Comparison of ENCODE assay signal across 1 cellular context in the genomic region with DNA sequence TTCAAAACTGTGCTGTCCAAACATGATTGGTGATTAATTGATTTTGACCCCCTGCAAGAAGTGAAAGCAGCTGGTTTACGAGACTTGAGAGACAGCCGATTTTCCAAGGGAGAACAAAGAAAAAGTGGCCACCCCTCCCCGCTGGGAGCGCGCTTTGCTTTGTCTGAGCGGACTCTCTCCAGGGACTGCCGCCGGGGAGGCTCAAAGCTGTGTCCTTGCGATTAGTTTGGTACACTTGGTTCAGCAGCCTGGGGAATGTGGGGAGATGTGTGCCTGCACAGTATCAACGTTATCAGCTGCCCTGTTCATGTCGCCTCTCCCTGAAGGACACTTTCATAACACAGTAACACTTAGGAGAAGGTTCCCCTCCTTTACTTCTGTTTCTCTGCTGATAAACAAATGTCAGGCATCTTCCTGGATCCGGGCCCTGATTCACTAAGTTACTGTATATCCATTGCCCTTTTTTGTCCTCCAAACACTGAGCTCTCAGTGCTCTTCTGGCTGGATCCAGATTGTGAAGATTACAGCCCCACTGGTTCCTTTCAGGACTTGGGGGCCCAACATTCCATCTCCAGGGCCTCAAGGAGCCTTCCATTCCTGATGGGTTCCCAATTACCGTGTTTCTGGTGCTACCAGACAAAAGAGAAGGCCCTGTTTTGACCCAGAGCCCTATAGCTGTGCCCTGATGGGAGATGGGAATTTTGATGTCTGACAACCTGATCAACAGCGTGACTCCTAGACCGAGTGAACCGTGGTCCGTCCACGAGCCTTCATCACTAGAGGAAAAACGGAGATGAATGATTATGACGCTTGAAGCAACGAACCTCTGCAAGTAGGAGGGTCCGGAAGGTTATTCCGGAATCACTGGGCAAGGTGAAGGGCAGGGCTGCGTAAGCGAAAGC.
TF ChIP-seq lines count a peak whose summit lies in the region.

No MANE protein-coding gene starts in this region.

TF ChIP-seq in HEK293, 187 proteins besides CTCF, POLR2A, EP300 and RAD21 (continued from another document):
- TF ChIP-seq ZNF366 (tag by site-specific recombination; conservative IDR thresholded peaks at IDR 0.05), result no peak
- TF ChIP-seq ZNF132 (tag by site-specific recombination; IDR thresholded peaks at IDR 0.05; ENCODE audit: borderline replicate concordance), result no peak
- TF ChIP-seq ZNF600 (tag by site-specific recombination; IDR thresholded peaks at IDR 0.05), result peak; percentile 50
- no peak for TF ChIP-seq ZNF311 (tag by site-specific recombination; IDR thresholded peaks at IDR 0.05; ENCODE audit: borderline replicate concordance)
- no peak for TF ChIP-seq SCRT2 (tag by site-specific recombination; IDR thresholded peaks at IDR 0.05)
- TF ChIP-seq ZNF394 (tag by site-specific recombination; IDR thresholded peaks at IDR 0.05; ENCODE audit: borderline replicate concordance), result no peak
- TF ChIP-seq ZNF140 (tag by site-specific recombination; IDR thresholded peaks at IDR 0.05), result no peak
- TF ChIP-seq HOXA7 (CRISPR knock-in tag; IDR thresholded peaks at IDR 0.05; ENCODE audit: borderline replicate concordance), result no peak
- no peak for TF ChIP-seq ZNF24 (tag by site-specific recombination; IDR thresholded peaks at IDR 0.05)
- no peak for TF ChIP-seq ZNF548 (tag by site-specific recombination; IDR thresholded peaks at IDR 0.05)
- peak; percentile 66; the same call in 1 of the 2 replicates for TF ChIP-seq ZNF423 (tag by site-specific recombination; IDR thresholded peaks at IDR 0.05)
- TF ChIP-seq KLF10 (tag by site-specific recombination; IDR thresholded peaks at IDR 0.05), result 0 out of 2 replicates have a peak, but pooled peaks have one; percentile 3
- TF ChIP-seq ZNF791 (tag by site-specific recombination; IDR thresholded peaks at IDR 0.05), result no peak
- TF ChIP-seq ZNF16 (tag by site-specific recombination; IDR thresholded peaks at IDR 0.05; ENCODE audit: low read depth), result no peak
- peak; percentile 31; the same call in 1 of the 2 replicates for TF ChIP-seq IKZF3 (tag by site-specific recombination; IDR thresholded peaks at IDR 0.05)
- TF ChIP-seq, protein P1, sequence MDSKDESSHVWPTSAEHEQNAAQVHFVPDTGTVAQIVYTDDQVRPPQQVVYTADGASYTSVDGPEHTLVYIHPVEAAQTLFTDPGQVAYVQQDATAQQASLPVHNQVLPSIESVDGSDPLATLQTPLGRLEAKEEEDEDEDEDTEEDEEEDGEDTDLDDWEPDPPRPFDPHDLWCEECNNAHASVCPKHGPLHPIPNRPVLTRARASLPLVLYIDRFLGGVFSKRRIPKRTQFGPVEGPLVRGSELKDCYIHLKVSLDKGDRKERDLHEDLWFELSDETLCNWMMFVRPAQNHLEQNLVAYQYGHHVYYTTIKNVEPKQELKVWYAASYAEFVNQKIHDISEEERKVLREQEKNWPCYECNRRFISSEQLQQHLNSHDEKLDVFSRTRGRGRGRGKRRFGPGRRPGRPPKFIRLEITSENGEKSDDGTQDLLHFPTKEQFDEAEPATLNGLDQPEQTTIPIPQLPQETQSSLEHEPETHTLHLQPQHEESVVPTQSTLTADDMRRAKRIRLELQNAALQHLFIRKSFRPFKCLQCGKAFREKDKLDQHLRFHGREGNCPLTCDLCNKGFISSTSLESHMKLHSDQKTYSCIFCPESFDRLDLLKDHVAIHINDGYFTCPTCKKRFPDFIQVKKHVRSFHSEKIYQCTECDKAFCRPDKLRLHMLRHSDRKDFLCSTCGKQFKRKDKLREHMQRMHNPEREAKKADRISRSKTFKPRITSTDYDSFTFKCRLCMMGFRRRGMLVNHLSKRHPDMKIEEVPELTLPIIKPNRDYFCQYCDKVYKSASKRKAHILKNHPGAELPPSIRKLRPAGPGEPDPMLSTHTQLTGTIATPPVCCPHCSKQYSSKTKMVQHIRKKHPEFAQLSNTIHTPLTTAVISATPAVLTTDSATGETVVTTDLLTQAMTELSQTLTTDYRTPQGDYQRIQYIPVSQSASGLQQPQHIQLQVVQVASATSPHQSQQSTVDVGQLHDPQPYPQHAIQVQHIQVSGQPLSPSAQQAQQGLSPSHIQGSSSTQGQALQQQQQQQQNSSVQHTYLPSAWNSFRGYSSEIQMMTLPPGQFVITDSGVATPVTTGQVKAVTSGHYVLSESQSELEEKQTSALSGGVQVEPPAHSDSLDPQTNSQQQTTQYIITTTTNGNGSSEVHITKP (tag by site-specific recombination; IDR thresholded peaks at IDR 0.05), result peak; percentile 82
- no peak for TF ChIP-seq ZNF350 (tag by site-specific recombination; IDR thresholded peaks at IDR 0.05)
- peak; percentile 41 for TF ChIP-seq ZNF561 (tag by site-specific recombination; IDR thresholded peaks at IDR 0.05; ENCODE audit: borderline replicate concordance)
- no peak for TF ChIP-seq ZNF121 (tag by site-specific recombination; IDR thresholded peaks at IDR 0.05)
- TF ChIP-seq ZNF133 (tag by site-specific recombination; IDR thresholded peaks at IDR 0.05), result no peak
- TF ChIP-seq, protein P2, sequence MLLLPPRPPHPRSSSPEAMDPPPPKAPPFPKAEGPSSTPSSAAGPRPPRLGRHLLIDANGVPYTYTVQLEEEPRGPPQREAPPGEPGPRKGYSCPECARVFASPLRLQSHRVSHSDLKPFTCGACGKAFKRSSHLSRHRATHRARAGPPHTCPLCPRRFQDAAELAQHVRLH (tag by site-specific recombination; IDR thresholded peaks at IDR 0.05), result no peak
- TF ChIP-seq ZNF175 (tag by site-specific recombination; IDR thresholded peaks at IDR 0.05), result no peak
- TF ChIP-seq ZNF658 (tag by site-specific recombination; IDR thresholded peaks at IDR 0.05), result no peak
- TF ChIP-seq ZNF48 (tag by site-specific recombination; IDR thresholded peaks at IDR 0.05), result no peak
- peak; percentile 36 for TF ChIP-seq ZNF335 (tag by site-specific recombination; conservative IDR thresholded peaks at IDR 0.05)
- TF ChIP-seq ZNF768 (tag by site-specific recombination; IDR thresholded peaks at IDR 0.05), result no peak
- TF ChIP-seq ZNF596 (tag by site-specific recombination; IDR thresholded peaks at IDR 0.05), result peak; percentile 33; the same call in 1 of the 2 replicates
- no peak for TF ChIP-seq WT1 (tag by site-specific recombination; IDR thresholded peaks at IDR 0.05)
- TF ChIP-seq ZNF341 (tag by site-specific recombination; IDR thresholded peaks at IDR 0.05; ENCODE audit: low read depth), result peak; percentile 60
- TF ChIP-seq GLIS1 (tag by site-specific recombination; IDR thresholded peaks at IDR 0.05), result peak; percentile 56
- TF ChIP-seq ZNF324 (tag by site-specific recombination; IDR thresholded peaks at IDR 0.05), result no peak
- peak; percentile 63 for TF ChIP-seq FEZF1 (tag by site-specific recombination; IDR thresholded peaks at IDR 0.05)
- no peak for TF ChIP-seq ZNF747 (tag by site-specific recombination; IDR thresholded peaks at IDR 0.05)
- TF ChIP-seq BCL11B (tag by site-specific recombination; IDR thresholded peaks at IDR 0.05; ENCODE audit: low read depth), result 0 out of 2 replicates have a peak, but pooled peaks have one; percentile 19
- TF ChIP-seq, protein P3, sequence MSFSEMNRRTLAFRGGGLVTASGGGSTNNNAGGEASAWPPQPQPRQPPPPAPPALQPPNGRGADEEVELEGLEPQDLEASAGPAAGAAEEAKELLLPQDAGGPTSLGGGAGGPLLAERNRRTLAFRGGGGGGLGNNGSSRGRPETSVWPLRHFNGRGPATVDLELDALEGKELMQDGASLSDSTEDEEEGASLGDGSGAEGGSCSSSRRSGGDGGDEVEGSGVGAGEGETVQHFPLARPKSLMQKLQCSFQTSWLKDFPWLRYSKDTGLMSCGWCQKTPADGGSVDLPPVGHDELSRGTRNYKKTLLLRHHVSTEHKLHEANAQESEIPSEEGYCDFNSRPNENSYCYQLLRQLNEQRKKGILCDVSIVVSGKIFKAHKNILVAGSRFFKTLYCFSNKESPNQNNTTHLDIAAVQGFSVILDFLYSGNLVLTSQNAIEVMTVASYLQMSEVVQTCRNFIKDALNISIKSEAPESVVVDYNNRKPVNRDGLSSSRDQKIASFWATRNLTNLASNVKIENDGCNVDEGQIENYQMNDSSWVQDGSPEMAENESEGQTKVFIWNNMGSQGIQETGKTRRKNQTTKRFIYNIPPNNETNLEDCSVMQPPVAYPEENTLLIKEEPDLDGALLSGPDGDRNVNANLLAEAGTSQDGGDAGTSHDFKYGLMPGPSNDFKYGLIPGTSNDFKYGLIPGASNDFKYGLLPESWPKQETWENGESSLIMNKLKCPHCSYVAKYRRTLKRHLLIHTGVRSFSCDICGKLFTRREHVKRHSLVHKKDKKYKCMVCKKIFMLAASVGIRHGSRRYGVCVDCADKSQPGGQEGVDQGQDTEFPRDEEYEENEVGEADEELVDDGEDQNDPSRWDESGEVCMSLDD (tag by site-specific recombination; IDR thresholded peaks at IDR 0.05), result no peak
- TF ChIP-seq, protein P4, sequence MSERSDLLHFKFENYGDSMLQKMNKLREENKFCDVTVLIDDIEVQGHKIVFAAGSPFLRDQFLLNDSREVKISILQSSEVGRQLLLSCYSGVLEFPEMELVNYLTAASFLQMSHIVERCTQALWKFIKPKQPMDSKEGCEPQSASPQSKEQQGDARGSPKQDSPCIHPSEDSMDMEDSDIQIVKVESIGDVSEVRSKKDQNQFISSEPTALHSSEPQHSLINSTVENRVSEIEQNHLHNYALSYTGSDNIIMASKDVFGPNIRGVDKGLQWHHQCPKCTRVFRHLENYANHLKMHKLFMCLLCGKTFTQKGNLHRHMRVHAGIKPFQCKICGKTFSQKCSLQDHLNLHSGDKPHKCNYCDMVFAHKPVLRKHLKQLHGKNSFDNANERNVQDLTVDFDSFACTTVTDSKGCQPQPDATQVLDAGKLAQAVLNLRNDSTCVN (tag by site-specific recombination; optimal IDR thresholded peaks at IDR 0.05), result peak; percentile 46
- TF ChIP-seq, protein P5, sequence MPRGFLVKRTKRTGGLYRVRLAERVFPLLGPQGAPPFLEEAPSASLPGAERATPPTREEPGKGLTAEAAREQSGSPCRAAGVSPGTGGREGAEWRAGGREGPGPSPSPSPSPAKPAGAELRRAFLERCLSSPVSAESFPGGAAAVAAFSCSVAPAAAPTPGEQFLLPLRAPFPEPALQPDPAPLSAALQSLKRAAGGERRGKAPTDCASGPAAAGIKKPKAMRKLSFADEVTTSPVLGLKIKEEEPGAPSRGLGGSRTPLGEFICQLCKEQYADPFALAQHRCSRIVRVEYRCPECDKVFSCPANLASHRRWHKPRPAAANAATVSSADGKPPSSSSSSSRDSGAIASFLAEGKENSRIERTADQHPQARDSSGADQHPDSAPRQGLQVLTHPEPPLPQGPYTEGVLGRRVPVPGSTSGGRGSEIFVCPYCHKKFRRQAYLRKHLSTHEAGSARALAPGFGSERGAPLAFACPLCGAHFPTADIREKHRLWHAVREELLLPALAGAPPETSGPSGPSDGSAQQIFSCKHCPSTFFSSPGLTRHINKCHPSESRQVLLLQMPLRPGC (tag by site-specific recombination; IDR thresholded peaks at IDR 0.05), result no peak
- peak; percentile 20; the same call in 1 of the 2 replicates for TF ChIP-seq ZBTB20 (tag by site-specific recombination; IDR thresholded peaks at IDR 0.05)
- TF ChIP-seq, protein P6, sequence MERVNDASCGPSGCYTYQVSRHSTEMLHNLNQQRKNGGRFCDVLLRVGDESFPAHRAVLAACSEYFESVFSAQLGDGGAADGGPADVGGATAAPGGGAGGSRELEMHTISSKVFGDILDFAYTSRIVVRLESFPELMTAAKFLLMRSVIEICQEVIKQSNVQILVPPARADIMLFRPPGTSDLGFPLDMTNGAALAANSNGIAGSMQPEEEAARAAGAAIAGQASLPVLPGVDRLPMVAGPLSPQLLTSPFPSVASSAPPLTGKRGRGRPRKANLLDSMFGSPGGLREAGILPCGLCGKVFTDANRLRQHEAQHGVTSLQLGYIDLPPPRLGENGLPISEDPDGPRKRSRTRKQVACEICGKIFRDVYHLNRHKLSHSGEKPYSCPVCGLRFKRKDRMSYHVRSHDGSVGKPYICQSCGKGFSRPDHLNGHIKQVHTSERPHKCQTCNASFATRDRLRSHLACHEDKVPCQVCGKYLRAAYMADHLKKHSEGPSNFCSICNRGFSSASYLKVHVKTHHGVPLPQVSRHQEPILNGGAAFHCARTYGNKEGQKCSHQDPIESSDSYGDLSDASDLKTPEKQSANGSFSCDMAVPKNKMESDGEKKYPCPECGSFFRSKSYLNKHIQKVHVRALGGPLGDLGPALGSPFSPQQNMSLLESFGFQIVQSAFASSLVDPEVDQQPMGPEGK (tag by site-specific recombination; IDR thresholded peaks at IDR 0.05), result peak; percentile 48
- no peak for TF ChIP-seq ZNF146 (tag by site-specific recombination; IDR thresholded peaks at IDR 0.05)
- no peak for TF ChIP-seq ZNF404 (tag by site-specific recombination; IDR thresholded peaks at IDR 0.05)
- TF ChIP-seq, protein P7, sequence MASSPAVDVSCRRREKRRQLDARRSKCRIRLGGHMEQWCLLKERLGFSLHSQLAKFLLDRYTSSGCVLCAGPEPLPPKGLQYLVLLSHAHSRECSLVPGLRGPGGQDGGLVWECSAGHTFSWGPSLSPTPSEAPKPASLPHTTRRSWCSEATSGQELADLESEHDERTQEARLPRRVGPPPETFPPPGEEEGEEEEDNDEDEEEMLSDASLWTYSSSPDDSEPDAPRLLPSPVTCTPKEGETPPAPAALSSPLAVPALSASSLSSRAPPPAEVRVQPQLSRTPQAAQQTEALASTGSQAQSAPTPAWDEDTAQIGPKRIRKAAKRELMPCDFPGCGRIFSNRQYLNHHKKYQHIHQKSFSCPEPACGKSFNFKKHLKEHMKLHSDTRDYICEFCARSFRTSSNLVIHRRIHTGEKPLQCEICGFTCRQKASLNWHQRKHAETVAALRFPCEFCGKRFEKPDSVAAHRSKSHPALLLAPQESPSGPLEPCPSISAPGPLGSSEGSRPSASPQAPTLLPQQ (tag by site-specific recombination; IDR thresholded peaks at IDR 0.05), result 0 out of 2 replicates have a peak, but pooled peaks have one; percentile 13
- TF ChIP-seq PRDM1 (tag by site-specific recombination; IDR thresholded peaks at IDR 0.05), result peak; percentile 94
- TF ChIP-seq ZEB2 (tag by site-specific recombination; IDR thresholded peaks at IDR 0.05), result peak; percentile 41; the same call in 1 of the 2 replicates
